34 cellular contexts compared by ENCODE assay signal in genomic region chr2:15657759-15658158, GRCh38.
"Had no signal": no experiment of that assay in that cellular context is flagged by ENCODE, and none has a peak within 500 bp of the region (broad histone marks: within the 10 kb centered on the region; RNA-seq: fewer than 3 reads in every experiment).

No MANE protein-coding gene starts in this region.

- DNase-seq: Karpas-422, Kasumi-1, MG63, MM.1S, MV-4-11, NCI-H1048, NCI-H1092, NCI-H1092 treated with DMSO at 0.1 percent for 48 hours, NCI-H1105, NCI-H1105 treated with DMSO at 0.1 percent for 48 hours, NCI-H1417, NCI-H1417 treated with DMSO at 0.1 percent for 48 hours, NCI-H1436, NCI-H1436 treated with DMSO at 0.1 percent for 48 hours, NCI-H146, NCI-H1694, NCI-H1694 treated with DMSO at 0.1 percent for 48 hours, NCI-H187, NCI-H187 treated with DMSO at 0.1 percent for 48 hours, NCI-H1930, NCI-H2029, NCI-H2029 treated with DMSO at 0.1 percent for 48 hours, NCI-H2081, NCI-H2081 treated with DMSO at 0.1 percent for 48 hours, NCI-H2107, NCI-H2171, NCI-H2171 treated with DMSO at 0.1 percent for 48 hours, NCI-H2227 treated with DMSO at 0.1 percent for 48 hours, NCI-H226, NCI-H345, NCI-H446, NCI-H446 treated with DMSO at 0.1 percent for 48 hours, NCI-H510A had no signal

- H3K27me3 ChIP-seq: MG63 had no signal

- H3K27ac ChIP-seq: KMS-11 had no signal

- H3K4me3 ChIP-seq: MG63 had no signal

- H3K9me3 ChIP-seq: MG63 had no signal

- H3K9ac ChIP-seq: KMS-11 had no signal

- H3K36me3 ChIP-seq: MG63 had no signal

- H3K4me2 ChIP-seq: KMS-11 had no signal
